In genomic region chr19:54696117-54696548, GRCh38 we compare ENCODE assay signal across 20 cellular contexts. TPM values are rescaled to one million over a fixed set of nuclear protein-coding genes. Genes with fewer than 3 reads are reported as not detected.
"Had no signal": no experiment of that assay in that cellular context is flagged by ENCODE, and none has a peak within 500 bp of the region (broad histone marks: within the 10 kb centered on the region; RNA-seq: fewer than 3 reads in every experiment).

No MANE protein-coding gene starts in this region.

- H3K4me1 Mint-ChIP-seq: activated CD8-positive, alpha-beta memory T cell treated with anti-CD3 and anti-CD28 coated beads, Interleukin-2, amount 10 ng/mL, durations not matched to agents 7 days and 5 days; mesothelial cell of epicardium; neural progenitor cell had no signal

- H3K4me3 ChIP-seq: adrenal gland, dorsolateral prefrontal cortex, gastroesophageal sphincter, heart right ventricle, lung, neural progenitor cell, pancreas, sigmoid colon, spleen, thoracic aorta had no signal

- H3K4me3 Mint-ChIP-seq: activated CD8-positive, alpha-beta memory T cell treated with anti-CD3 and anti-CD28 coated beads, Interleukin-2, amount 10 ng/mL, durations not matched to agents 7 days and 5 days; activated naive CD4-positive, alpha-beta T cell treated with anti-CD3 and anti-CD28 coated beads, Interleukin-2, amount 10 ng/mL, durations not matched to agents 7 days and 5 days; mesothelial cell of epicardium; neural progenitor cell; T-helper 1 cell treated with Interleukin-12 subunit alpha and Interleukin-12 subunit beta and Interleukin-4 antibody, amounts not matched to agents 30 μg/mL and 1 μg/mL, for 36 hours had no signal

- DNase-seq: activated CD4-positive, alpha-beta T cell treated with anti-CD3 and anti-CD28 coated beads, Interleukin-2, amount 50 U/mL, for 1 hour; activated CD8-positive, alpha-beta memory T cell treated with anti-CD3 and anti-CD28 coated beads, Interleukin-2, amount 10 ng/mL, durations not matched to agents 7 days and 5 days; activated naive CD4-positive, alpha-beta T cell treated with anti-CD3 and anti-CD28 coated beads, Interleukin-2, amount 10 ng/mL, durations not matched to agents 7 days and 5 days; activated T-cell treated with anti-CD3 and anti-CD28 coated beads, Interleukin-2, amount 50 U/mL, for 1 hour; adrenal gland; dorsolateral prefrontal cortex; erythroblast; heart right ventricle; left colon; pancreas; sigmoid colon; spleen had no signal

- H3K27ac ChIP-seq: adrenal gland, dorsolateral prefrontal cortex, gastroesophageal sphincter, heart right ventricle, neural progenitor cell, pancreas, sigmoid colon, spleen, thoracic aorta had no signal

- H3K9me3 Mint-ChIP-seq: activated naive CD4-positive, alpha-beta T cell treated with anti-CD3 and anti-CD28 coated beads, Interleukin-2, amount 10 ng/mL, durations not matched to agents 7 days and 5 days; activated T-helper 2 cell treated with anti-CD3 and anti-CD28 coated beads, Interferon-gamma antibody, Interleukin-2, Interleukin-4, amounts not matched to agents 10 μg/mL and 5 μg/mL and 100 μg/mL, durations not matched to agents 14 hours and 24 hours and 36 hours had no signal

- ATAC-seq: activated CD8-positive, alpha-beta memory T cell treated with anti-CD3 and anti-CD28 coated beads, Interleukin-2, amount 10 ng/mL, durations not matched to agents 7 days and 5 days; gastroesophageal sphincter; heart right ventricle; left colon; pancreas had no signal

- H3K27ac Mint-ChIP-seq: activated CD8-positive, alpha-beta memory T cell treated with anti-CD3 and anti-CD28 coated beads, Interleukin-2, amount 10 ng/mL, durations not matched to agents 7 days and 5 days; activated naive CD4-positive, alpha-beta T cell treated with anti-CD3 and anti-CD28 coated beads, Interleukin-2, amount 10 ng/mL, durations not matched to agents 7 days and 5 days; activated T-helper 2 cell treated with anti-CD3 and anti-CD28 coated beads, Interferon-gamma antibody, Interleukin-2, Interleukin-4, amounts not matched to agents 10 μg/mL and 5 μg/mL and 100 μg/mL, durations not matched to agents 14 hours and 24 hours and 36 hours; mesothelial cell of epicardium; neural progenitor cell; T-helper 1 cell treated with Interleukin-12 subunit alpha and Interleukin-12 subunit beta and Interleukin-4 antibody, amounts not matched to agents 30 μg/mL and 1 μg/mL, for 36 hours had no signal

- H3K27me3 ChIP-seq: neural progenitor cell had no signal

- H3K9me3 ChIP-seq: adrenal gland, gastroesophageal sphincter, pancreas, sigmoid colon, thoracic aorta had no signal

- H3K4me1 ChIP-seq: adrenal gland, gastroesophageal sphincter, heart right ventricle, neural progenitor cell, pancreas, sigmoid colon had no signal

- H3K36me3 ChIP-seq: adrenal gland, gastroesophageal sphincter, heart right ventricle, neural progenitor cell, pancreas, sigmoid colon, spleen, thoracic aorta had no signal

- H3K36me3 Mint-ChIP-seq: activated CD8-positive, alpha-beta memory T cell treated with anti-CD3 and anti-CD28 coated beads, Interleukin-2, amount 10 ng/mL, durations not matched to agents 7 days and 5 days; activated naive CD4-positive, alpha-beta T cell treated with anti-CD3 and anti-CD28 coated beads, Interleukin-2, amount 10 ng/mL, durations not matched to agents 7 days and 5 days; neural progenitor cell had no signal

RNA-seq across cellular contexts. Expression of gene KIR3DL3, which starts 28.1 kb away (rescaled TPM):
- total RNA-seq: activated CD8-positive, alpha-beta memory T cell treated with anti-CD3 and anti-CD28 coated beads, Interleukin-2, amount 10 ng/mL, durations not matched to agents 7 days and 5 days; activated T-helper 2 cell treated with anti-CD3 and anti-CD28 coated beads, Interferon-gamma antibody, Interleukin-2, Interleukin-4, amounts not matched to agents 10 μg/mL and 5 μg/mL and 100 μg/mL, durations not matched to agents 14 hours and 24 hours and 36 hours; adrenal gland; dorsolateral prefrontal cortex; gastroesophageal sphincter; heart right ventricle; left colon; lung; mesothelial cell of epicardium; pancreas; sigmoid colon; spleen; thoracic aorta; ureter had no signal
- polyA plus RNA-seq: adrenal gland, heart right ventricle, lung, pancreas, spleen had no signal

RNA-seq across cellular contexts. Expression of gene LILRB4, which starts 33.3 kb away (rescaled TPM):
- total RNA-seq: activated CD8-positive, alpha-beta memory T cell treated with anti-CD3 and anti-CD28 coated beads, Interleukin-2, amount 10 ng/mL, durations not matched to agents 7 days and 5 days; mesothelial cell of epicardium had no signal

RNA-seq across cellular contexts. Expression of gene KIR2DL3, which starts 42.2 kb away (rescaled TPM):
- total RNA-seq: activated T-helper 2 cell treated with anti-CD3 and anti-CD28 coated beads, Interferon-gamma antibody, Interleukin-2, Interleukin-4, amounts not matched to agents 10 μg/mL and 5 μg/mL and 100 μg/mL, durations not matched to agents 14 hours and 24 hours and 36 hours; dorsolateral prefrontal cortex; left colon; mesothelial cell of epicardium; pancreas; sigmoid colon; thoracic aorta; ureter had no signal
- polyA plus RNA-seq: pancreas had no signal
